21 cellular contexts compared by ENCODE assay signal in genomic region chr1:1945782-1946393, GRCh38. TPM values are rescaled to one million over a fixed set of nuclear protein-coding genes. Genes with fewer than 3 reads are reported as not detected.
"Had no signal": no experiment of that assay in that cellular context is flagged by ENCODE, and none has a peak within 500 bp of the region (broad histone marks: within the 10 kb centered on the region; RNA-seq: fewer than 3 reads in every experiment).

No MANE protein-coding gene starts in this region.

- H3K4me1 ChIP-seq: colonic mucosa had no signal

- H3K4me3 Mint-ChIP-seq: immature natural killer cell; naive thymus-derived CD8-positive, alpha-beta T cell; stimulated activated naive B cell treated with anti-CD40 and anti-IgM and Interleukin-4, amounts not matched to agents 10 μg/mL and 1 μg/mL and 100 μg/mL, for 72 hours had no signal

- H3K27ac ChIP-seq: colonic mucosa, esophagus squamous epithelium, ovary, stomach, thoracic aorta, transverse colon had no signal

- H3K27ac Mint-ChIP-seq: immature natural killer cell; stimulated activated naive B cell treated with anti-CD40 and anti-IgM and Interleukin-4, amounts not matched to agents 10 μg/mL and 1 μg/mL and 100 μg/mL, for 72 hours had no signal

- H3K9me3 Mint-ChIP-seq: immature natural killer cell had no signal

- ATAC-seq: left colon; mucosa of descending colon; naive thymus-derived CD8-positive, alpha-beta T cell; stimulated activated naive B cell treated with anti-CD40 and anti-IgM and Interleukin-4, amounts not matched to agents 10 μg/mL and 1 μg/mL and 100 μg/mL, for 72 hours had no signal

- DNase-seq: colonic mucosa; dermis blood vessel endothelial cell; esophagus squamous epithelium; immature natural killer cell; left colon; mammary epithelial cell; stimulated activated CD4-positive, alpha-beta T cell treated with anti-CD3 and anti-CD28 coated beads, Interleukin-2, amount 100 ng/mL, for 24 hours; stimulated activated CD4-positive, alpha-beta T cell treated with anti-CD3 and anti-CD28 coated beads, Interleukin-4, amount 100 ng/mL, for 4 hours; stimulated activated naive B cell treated with anti-CD40 and anti-IgM and Interleukin-4, amounts not matched to agents 10 μg/mL and 1 μg/mL and 100 μg/mL, for 72 hours; transverse colon had no signal

- H3K36me3 Mint-ChIP-seq: immature natural killer cell had no signal

- H3K27me3 ChIP-seq: colonic mucosa, ovary had no signal

- FAIRE-seq: keratinocyte had no signal

- H3K36me3 ChIP-seq: colonic mucosa, esophagus squamous epithelium, ovary, stomach, thoracic aorta, transverse colon had no signal

- H3K4me3 ChIP-seq: colonic mucosa, esophagus squamous epithelium, mucosa of descending colon, ovary, stomach, thoracic aorta, transverse colon had no signal

- H3K9me3 ChIP-seq: colonic mucosa, esophagus squamous epithelium, mucosa of descending colon, ovary, stomach, thoracic aorta, transverse colon had no signal

RNA-seq across cellular contexts. Expression of gene TMEM52, which starts 26.8 kb away (rescaled TPM):
- total RNA-seq: dermis blood vessel endothelial cell, posterior vena cava, thoracic aorta, urinary bladder had no signal

RNA-seq across cellular contexts. Expression of gene CALML6, which starts 30.8 kb away (rescaled TPM):
- total RNA-seq: epithelial cell of proximal tubule, stomach, thoracic aorta had no signal
- polyA plus RNA-seq: immature natural killer cell; naive thymus-derived CD8-positive, alpha-beta T cell; neural cell had no signal

RNA-seq across cellular contexts. Expression of gene CFAP74, which starts 57.7 kb away (rescaled TPM):
- total RNA-seq: dermis blood vessel endothelial cell; epithelial cell of proximal tubule; esophagus squamous epithelium; left colon; naive thymus-derived CD8-positive, alpha-beta T cell; posterior vena cava; renal cortical epithelial cell; thoracic aorta; transverse colon had no signal
- polyA plus RNA-seq: immature natural killer cell; keratinocyte; mammary epithelial cell; naive thymus-derived CD8-positive, alpha-beta T cell; stomach had no signal
